In genomic region chr10:7258948-7259523, GRCh38 we compare ENCODE assay signal across 9 cellular contexts.
DNase-seq lines count a peak whose midpoint lies in the region; ATAC-seq and TF ChIP-seq lines count a peak whose summit lies in the region.
"Had no signal": no experiment of that assay in that cellular context is flagged by ENCODE, and none has a peak within 500 bp of the region (broad histone marks: within the 10 kb centered on the region; RNA-seq: fewer than 3 reads in every experiment).

No MANE protein-coding gene starts in this region.

- H3K9me2 ChIP-seq in MM.1S (replicated peaks; ENCODE audit: insufficient read depth, low read length) = no peaks in the 10 kb centered on the region

- H3K4me2 ChIP-seq in MM.1S (ENCODE audit: low read depth, low read length) = no peak overlapping the region

- no peak overlapping the region for H3K4me3 Mint-ChIP-seq in mesothelial cell of epicardium

- peaks cover 62% of the 10 kb centered on the region for H3K27me3 Mint-ChIP-seq in mesothelial cell of epicardium (ENCODE audit: low read depth)

- no peak for TF ChIP-seq POLR2A in NB4 (IDR thresholded peaks at IDR 0.05; ENCODE audit: extremely low read depth, insufficient read length)

- no peaks in the 10 kb centered on the region for H3K27me3 ChIP-seq in MM.1S (replicated peaks; ENCODE audit: insufficient read depth, low read length)

- no peaks in the 10 kb centered on the region for H3F3A ChIP-seq in MM.1S (ENCODE audit: insufficient read depth, low read length)

- no peaks in the 10 kb centered on the region for H3K36me3 Mint-ChIP-seq in mesothelial cell of epicardium

- DNase-seq in NB4 (ENCODE audit: low read depth) (peak; percentile 85), NCI-H1694 treated with DMSO at 0.1 percent for 48 hours (lab: John Stamatoyannopoulos, UW) (no peak), EL (no peak), MM.1S (no peak), mesothelial cell of epicardium (ENCODE audit: low spot score in 2 of 2, unreplicated experiment in 2 of 2) (no peak)
- peak; percentile 29 for DNase-seq in activated T-helper 9 cell treated with anti-CD3 and anti-CD28 coated beads, Interleukin-2, amount 50 U/mL, for 16 hours (ENCODE audit: low read depth)
- DNase-seq in stimulated activated CD4-positive, alpha-beta T cell treated with anti-CD3 and anti-CD28 coated beads, Interleukin-4, amount 100 ng/mL, for 24 hours = peak; percentile 75
- DNase-seq: IMR-90 had no signal

- H3K9me3 ChIP-seq in MM.1S (replicated peaks; ENCODE audit: insufficient read depth, low read length) = no peaks in the 10 kb centered on the region

- H2AFZ ChIP-seq in MM.1S (ENCODE audit: low read length) = no peak overlapping the region

- H3K27ac Mint-ChIP-seq in mesothelial cell of epicardium = no peak overlapping the region

- no peak for TF ChIP-seq CTCF in NB4 (IDR thresholded peaks at IDR 0.05; ENCODE audit: low read depth, low read length)
- no peak for TF ChIP-seq CTCF in MM.1S (IDR thresholded peaks at IDR 0.05; ENCODE audit: low read length)
- no peak for TF ChIP-seq CTCF in mesothelial cell of epicardium (IDR thresholded peaks at IDR 0.05; ENCODE audit: unreplicated experiment)

- no peaks in the 10 kb centered on the region for H4K20me1 ChIP-seq in MM.1S (ENCODE audit: insufficient read depth, low read length)

- H3K4me1 ChIP-seq in MM.1S (ENCODE audit: low read length) = no peaks in the 10 kb centered on the region

- no peaks in the 10 kb centered on the region for H3K9me3 Mint-ChIP-seq in mesothelial cell of epicardium

- H3K9ac ChIP-seq in MM.1S (ENCODE audit: low read length) = no peak overlapping the region

- peak; percentile 64 for ATAC-seq in GM21367 (IDR thresholded peaks at IDR 0.05; ENCODE audit: unreplicated experiment)

- no peaks in the 10 kb centered on the region for H3K36me3 ChIP-seq in MM.1S (replicated peaks; ENCODE audit: insufficient read depth, low read length)

- peaks cover 17% of the 10 kb centered on the region for H3K4me1 Mint-ChIP-seq in mesothelial cell of epicardium

- peaks cover 66% of the 10 kb centered on the region for H3K79me2 ChIP-seq in MM.1S (ENCODE audit: low read length)

- H3K4me3 ChIP-seq in NB4 (ENCODE audit: low read depth, low read length) (no peak overlapping the region), MM.1S (ENCODE audit: low read length) (no peak overlapping the region)

- H3K27ac ChIP-seq in MM.1S (ENCODE audit: low read length) = no peak overlapping the region

Comparison
In these comparisons a context has a peak if more than half of its experiments do, and no peak if none do; other contexts are left out.
1. DNase-seq: peak in NB4 (single experiment), activated T-helper 9 cell treated with anti-CD3 and anti-CD28 coated beads, Interleukin-2, amount 50 U/mL, for 16 hours (single experiment) and stimulated activated CD4-positive, alpha-beta T cell treated with anti-CD3 and anti-CD28 coated beads, Interleukin-4, amount 100 ng/mL, for 24 hours (single experiment); none in NCI-H1694 treated with DMSO at 0.1 percent for 48 hours (single experiment), EL (single experiment), MM.1S (single experiment) and mesothelial cell of epicardium (0 of 2).